Comparison of ENCODE assay signal across 1 cellular context in genomic region chr3:11618897-11619296, GRCh38.
TF ChIP-seq lines count a peak whose summit lies in the region.

No MANE protein-coding gene starts in this region.

TF ChIP-seq in HepG2, 621 proteins besides CTCF, POLR2A, EP300 and RAD21 (continued from another document):
- TF ChIP-seq ZNF281 (CRISPR knock-in tag; IDR thresholded peaks at IDR 0.05; ENCODE audit: borderline replicate concordance): peak; percentile 58; the same call in 1 of the 2 replicates
- TF ChIP-seq FOXO1 (CRISPR knock-in tag; IDR thresholded peaks at IDR 0.05): peak; percentile 65
- peak; percentile 28; the same call in 1 of the 2 replicates for TF ChIP-seq HOXA3 (CRISPR knock-in tag; IDR thresholded peaks at IDR 0.05)
- no peak for TF ChIP-seq ZSCAN29 (CRISPR knock-in tag; conservative IDR thresholded peaks at IDR 0.05)
- 0 out of 2 replicates have a peak, but pooled peaks have one; percentile 36 for TF ChIP-seq RFX5 (IDR thresholded peaks at IDR 0.05; ENCODE audit: low read depth, low read length)
- peak; percentile 79 for TF ChIP-seq MXD4 (CRISPR knock-in tag; IDR thresholded peaks at IDR 0.05)
- TF ChIP-seq ZMYM3 (CRISPR knock-in tag; IDR thresholded peaks at IDR 0.05): no peak
- TF ChIP-seq HDAC2 (CRISPR knock-in tag; IDR thresholded peaks at IDR 0.05): peak; percentile 91
- TF ChIP-seq HNF4A (CRISPR knock-in tag; IDR thresholded peaks at IDR 0.05): peak; percentile 86
- TF ChIP-seq PHF8 (CRISPR knock-in tag; IDR thresholded peaks at IDR 0.05): no peak
- peak; percentile 53 for TF ChIP-seq SP5 (CRISPR knock-in tag; IDR thresholded peaks at IDR 0.05; ENCODE audit: borderline replicate concordance, low read depth)
- TF ChIP-seq NFIC (IDR thresholded peaks at IDR 0.05; ENCODE audit: low read length): peak; percentile 63
- TF ChIP-seq HOMEZ (CRISPR knock-in tag; IDR thresholded peaks at IDR 0.05; ENCODE audit: low read depth): peak; percentile 42; the same call in 1 of the 2 replicates
- TF ChIP-seq ZBTB7B (CRISPR knock-in tag; IDR thresholded peaks at IDR 0.05): 0 out of 2 replicates have a peak, but pooled peaks have one; percentile 36
- peak; percentile 64; the same call in 1 of the 2 replicates for TF ChIP-seq GATA4 (IDR thresholded peaks at IDR 0.05; ENCODE audit: borderline replicate concordance, low read depth)
- TF ChIP-seq ATF2 (CRISPR knock-in tag; IDR thresholded peaks at IDR 0.05): peak; percentile 64; the same call in 1 of the 2 replicates
- peak; percentile 56 for TF ChIP-seq RXRB (CRISPR knock-in tag; IDR thresholded peaks at IDR 0.05; ENCODE audit: borderline replicate concordance)
- TF ChIP-seq ISL2 (CRISPR knock-in tag; IDR thresholded peaks at IDR 0.05): peak; percentile 99
- no peak for TF ChIP-seq PRDM10 (CRISPR knock-in tag; IDR thresholded peaks at IDR 0.05; ENCODE audit: low read depth)
- peak; percentile 78 for TF ChIP-seq FOSL2 (CRISPR knock-in tag; IDR thresholded peaks at IDR 0.05)
- TF ChIP-seq ARID3A (IDR thresholded peaks at IDR 0.05; ENCODE audit: low read depth, low read length): peak; percentile 95
- peak; percentile 71; the same call in 1 of the 2 replicates for TF ChIP-seq NR2F6 (IDR thresholded peaks at IDR 0.05)
- TF ChIP-seq NR2F6 (CRISPR knock-in tag; IDR thresholded peaks at IDR 0.05): peak; percentile 75
- TF ChIP-seq KMT2B (CRISPR knock-in tag; IDR thresholded peaks at IDR 0.05): 0 out of 2 replicates have a peak, but pooled peaks have one; percentile 19
- no peak for TF ChIP-seq ATF4 (CRISPR knock-in tag; IDR thresholded peaks at IDR 0.05)
- TF ChIP-seq RXRA (CRISPR knock-in tag; IDR thresholded peaks at IDR 0.05): peak; percentile 67; the same call in 1 of the 2 replicates
- TF ChIP-seq ZNF629 (CRISPR knock-in tag; conservative IDR thresholded peaks at IDR 0.05): no peak
- TF ChIP-seq IKZF5 (CRISPR knock-in tag; IDR thresholded peaks at IDR 0.05): peak; percentile 55; the same call in 1 of the 2 replicates
- no peak for TF ChIP-seq ZFP41 (CRISPR knock-in tag; IDR thresholded peaks at IDR 0.05; ENCODE audit: borderline replicate concordance)
- peak; percentile 86 for TF ChIP-seq ZGPAT (CRISPR knock-in tag; IDR thresholded peaks at IDR 0.05)
- TF ChIP-seq HMG20A (CRISPR knock-in tag; IDR thresholded peaks at IDR 0.05; ENCODE audit: borderline replicate concordance): peak; percentile 79; the same call in 1 of the 2 replicates
- TF ChIP-seq ZNF382 (CRISPR knock-in tag; IDR thresholded peaks at IDR 0.05; ENCODE audit: borderline replicate concordance): no peak
- peak; percentile 68; the same call in 1 of the 2 replicates for TF ChIP-seq ETV5 (CRISPR knock-in tag; IDR thresholded peaks at IDR 0.05; ENCODE audit: borderline replicate concordance)
- no peak for TF ChIP-seq ETS1 (CRISPR knock-in tag; IDR thresholded peaks at IDR 0.05)
- TF ChIP-seq YEATS2 (CRISPR knock-in tag; IDR thresholded peaks at IDR 0.05; ENCODE audit: borderline replicate concordance): peak; percentile 39; the same call in 1 of the 2 replicates
- TF ChIP-seq ZNF720 (CRISPR knock-in tag; IDR thresholded peaks at IDR 0.05): no peak
- TF ChIP-seq KMT2A (CRISPR knock-in tag; IDR thresholded peaks at IDR 0.05): peak; percentile 67; the same call in 1 of the 2 replicates
- 0 out of 2 replicates have a peak, but pooled peaks have one; percentile 27 for TF ChIP-seq HDAC1 (CRISPR knock-in tag; IDR thresholded peaks at IDR 0.05)
- peak; percentile 81 for TF ChIP-seq ZNF710 (CRISPR knock-in tag; IDR thresholded peaks at IDR 0.05; ENCODE audit: borderline replicate concordance)
- TF ChIP-seq KAT7 (CRISPR knock-in tag; IDR thresholded peaks at IDR 0.05; ENCODE audit: borderline replicate concordance): peak; percentile 62; the same call in 1 of the 2 replicates
- no peak for TF ChIP-seq ZSCAN22 (CRISPR knock-in tag; IDR thresholded peaks at IDR 0.05)
- TF ChIP-seq YY1 (IDR thresholded peaks at IDR 0.05; ENCODE audit: insufficient read depth, insufficient replicate concordance, low read depth, low read length): peak; percentile 30
TF ChIP-seq in HepG2: peak in this region for 120.
